Comparison of ENCODE assay signal across 1 cellular context in the genomic region with DNA sequence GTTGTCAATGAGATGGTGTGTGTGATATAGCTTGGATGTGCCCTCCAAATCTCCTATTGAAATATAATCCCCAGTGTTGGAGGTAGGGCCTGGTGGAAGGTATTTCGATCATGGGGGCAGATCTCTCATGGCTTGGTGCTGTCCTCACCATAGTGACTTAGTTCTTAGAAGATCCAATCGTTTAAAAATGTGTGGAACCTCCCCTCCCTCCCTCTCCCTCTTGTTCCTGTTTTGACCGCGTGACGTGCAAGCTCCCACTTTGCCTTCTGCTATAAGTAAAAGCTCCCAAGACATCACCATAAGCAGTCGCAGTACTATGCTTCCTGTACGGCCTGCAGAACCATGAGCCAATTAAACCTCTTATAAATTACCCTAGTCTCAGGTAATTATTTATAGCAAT.
TF ChIP-seq lines count a peak whose summit lies in the region.

No MANE protein-coding gene starts in this region.

TF ChIP-seq in H1, 55 proteins besides CTCF, POLR2A, EP300 and RAD21:
- TF ChIP-seq SIRT6 (IDR thresholded peaks at IDR 0.05; ENCODE audit: low read length) = no peak
- TF ChIP-seq RFX5 (IDR thresholded peaks at IDR 0.05; ENCODE audit: borderline replicate concordance, low read depth, low read length) = no peak
- TF ChIP-seq NANOG (IDR thresholded peaks at IDR 0.05; ENCODE audit: insufficient read depth, low read depth, low read length, poor library complexity, severe bottlenecking) = no peak
